In genomic region chr13:74026753-74027152, GRCh38 we compare ENCODE assay signal across 8 cellular contexts.
DNase-seq lines count a peak whose midpoint lies in the region; ATAC-seq and TF ChIP-seq lines count a peak whose summit lies in the region.

No MANE protein-coding gene starts in this region.

- H3K4me1 ChIP-seq in DOHH2 (ENCODE audit: control insufficient read depth, low read length) = peaks cover 41% of the 10 kb centered on the region

- no peaks in the 10 kb centered on the region for H3K9me3 ChIP-seq in DOHH2 (ENCODE audit: control insufficient read depth, insufficient read depth, low read length)

- no peaks in the 10 kb centered on the region for H3K27me3 Mint-ChIP-seq in activated T-cell treated with anti-CD3 and anti-CD28 coated beads, Interleukin-2, amount 50 U/mL, for 24 hours
- H3K27me3 Mint-ChIP-seq in stimulated activated naive CD8-positive, alpha-beta T cell treated with anti-CD3 and anti-CD28 coated beads, Interleukin-15, amount 100 ng/mL, for 72 hours = no peaks in the 10 kb centered on the region
- peaks cover 1% of the 10 kb centered on the region; the same call in 1 of the 2 replicates for H3K27me3 Mint-ChIP-seq in HFFc6 (ENCODE audit: insufficient read depth)

- no peaks in the 10 kb centered on the region; the same call in 1 of the 2 replicates for H3F3A ChIP-seq in DOHH2 (ENCODE audit: control insufficient read depth, insufficient read depth)

- no peaks in the 10 kb centered on the region for H3K27me3 ChIP-seq in DOHH2 (ENCODE audit: control insufficient read depth, low read length)

- H3K4me3 ChIP-seq in DOHH2 (ENCODE audit: low read length) = peak overlapping the region; percentile 38
- H3K4me3 ChIP-seq in Jurkat, Clone E6-1 (ENCODE audit: low read length) = peak overlapping the region; percentile 45

- peaks cover 10% of the 10 kb centered on the region for H3K36me3 ChIP-seq in DOHH2 (ENCODE audit: control insufficient read depth, low read length)

- peak; percentile 92 for ATAC-seq in GM21515 (IDR thresholded peaks at IDR 0.05; ENCODE audit: unreplicated experiment)
- peak; percentile 97 for ATAC-seq in stimulated activated naive CD8-positive, alpha-beta T cell treated with anti-CD3 and anti-CD28 coated beads, Interleukin-15, amount 100 ng/mL, for 72 hours

- H3K36me3 Mint-ChIP-seq in activated T-cell treated with anti-CD3 and anti-CD28 coated beads, Interleukin-2, amount 50 U/mL, for 24 hours (ENCODE audit: low read depth) = peaks cover 20% of the 10 kb centered on the region
- peaks cover 21% of the 10 kb centered on the region for H3K36me3 Mint-ChIP-seq in HFFc6 (ENCODE audit: low read depth)

- peak; percentile 88 for DNase-seq in Jurkat, Clone E6-1 (ENCODE audit: low read depth, low spot score)
- DNase-seq in activated T-cell treated with anti-CD3 and anti-CD28 coated beads, Interleukin-2, amount 50 U/mL, for 24 hours = peak; percentile 64
- peak; percentile 2 for DNase-seq in kidney glomerular epithelial cell (lab: John Stamatoyannopoulos, UW)
- DNase-seq in stimulated activated naive CD8-positive, alpha-beta T cell treated with anti-CD3 and anti-CD28 coated beads, Interleukin-15, amount 100 ng/mL, for 72 hours = peak; percentile 49 to 61
- DNase-seq in HFFc6 = no peak
- no peak for DNase-seq in nucleus accumbens (lab: John Stamatoyannopoulos, UW)

- peak overlapping the region; percentile 64 for H3K4me2 ChIP-seq in DOHH2 (ENCODE audit: low read length)

- peaks cover 10% of the 10 kb centered on the region for H3K79me2 ChIP-seq in DOHH2 (ENCODE audit: control insufficient read depth, low read length)

- peak overlapping the region; percentile 71 for H3K4me3 Mint-ChIP-seq in activated T-cell treated with anti-CD3 and anti-CD28 coated beads, Interleukin-2, amount 50 U/mL, for 24 hours
- peak overlapping the region; percentile 85 to 87 for H3K4me3 Mint-ChIP-seq in stimulated activated naive CD8-positive, alpha-beta T cell treated with anti-CD3 and anti-CD28 coated beads, Interleukin-15, amount 100 ng/mL, for 72 hours
- H3K4me3 Mint-ChIP-seq in HFFc6 = no peak overlapping the region

- H3K4me1 Mint-ChIP-seq in activated T-cell treated with anti-CD3 and anti-CD28 coated beads, Interleukin-2, amount 50 U/mL, for 24 hours (ENCODE audit: low read depth) = peaks cover 80% of the 10 kb centered on the region
- peaks cover 73% of the 10 kb centered on the region for H3K4me1 Mint-ChIP-seq in stimulated activated naive CD8-positive, alpha-beta T cell treated with anti-CD3 and anti-CD28 coated beads, Interleukin-15, amount 100 ng/mL, for 72 hours
- peaks cover 20% of the 10 kb centered on the region for H3K4me1 Mint-ChIP-seq in HFFc6 (ENCODE audit: low read depth)

- no peaks in the 10 kb centered on the region for H4K20me1 ChIP-seq in DOHH2 (ENCODE audit: control insufficient read depth, insufficient read depth, low read depth, low read length)

- TF ChIP-seq CTCF in DOHH2 (IDR thresholded peaks at IDR 0.05; ENCODE audit: low read depth, low read length, poor library complexity, severe bottlenecking) = no peak
- no peak for TF ChIP-seq CTCF in HFFc6 (IDR thresholded peaks at IDR 0.05)

- H3K9me2 ChIP-seq in DOHH2 (replicated peaks; ENCODE audit: control insufficient read depth, low read length) = no peaks in the 10 kb centered on the region

- peak overlapping the region; percentile 33 for H3K27ac ChIP-seq in DOHH2 (ENCODE audit: low read depth, low read length)

- H3K27ac Mint-ChIP-seq in activated T-cell treated with anti-CD3 and anti-CD28 coated beads, Interleukin-2, amount 50 U/mL, for 24 hours = peak overlapping the region; percentile 92
- H3K27ac Mint-ChIP-seq in stimulated activated naive CD8-positive, alpha-beta T cell treated with anti-CD3 and anti-CD28 coated beads, Interleukin-15, amount 100 ng/mL, for 72 hours = peak overlapping the region; percentile 83 to 87
- no peak overlapping the region for H3K27ac Mint-ChIP-seq in HFFc6

- H3K9me3 Mint-ChIP-seq in activated T-cell treated with anti-CD3 and anti-CD28 coated beads, Interleukin-2, amount 50 U/mL, for 24 hours = peaks cover 8% of the 10 kb centered on the region
- peaks cover 19 to 21% of the 10 kb centered on the region in 2 donors for H3K9me3 Mint-ChIP-seq in stimulated activated naive CD8-positive, alpha-beta T cell treated with anti-CD3 and anti-CD28 coated beads, Interleukin-15, amount 100 ng/mL, for 72 hours
- H3K9me3 Mint-ChIP-seq in HFFc6 = no peaks in the 10 kb centered on the region

Comparison
In these comparisons a context has a peak if more than half of its experiments do, and no peak if none do; other contexts are left out.
1. DNase-seq: peak in Jurkat, Clone E6-1 (single experiment), activated T-cell treated with anti-CD3 and anti-CD28 coated beads, Interleukin-2, amount 50 U/mL, for 24 hours (single experiment), kidney glomerular epithelial cell (single experiment) and stimulated activated naive CD8-positive, alpha-beta T cell treated with anti-CD3 and anti-CD28 coated beads, Interleukin-15, amount 100 ng/mL, for 72 hours (2 of 2); none in HFFc6 (single experiment) and nucleus accumbens (0 of 56).